ENCODE assay signal across 2 cellular contexts in the genomic region with DNA sequence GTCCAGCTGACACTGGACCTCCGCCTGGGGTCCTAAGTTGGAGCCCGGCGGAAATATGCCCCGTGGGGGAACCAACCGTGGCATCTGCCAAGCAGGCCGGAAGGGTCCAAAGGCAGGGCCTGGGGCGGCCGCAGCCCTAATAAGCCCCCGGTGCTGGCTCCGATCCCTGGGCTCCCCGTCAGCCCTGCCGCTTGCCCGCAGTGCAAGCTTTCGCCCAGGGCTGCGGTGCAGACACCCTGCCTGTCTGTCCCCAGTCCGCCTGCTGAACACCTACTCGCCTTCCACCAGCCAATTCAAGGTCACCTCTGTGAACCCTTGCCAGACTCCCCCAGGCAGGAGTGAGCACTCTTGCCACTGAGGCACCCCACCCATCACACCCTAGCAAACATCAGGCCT.
TF ChIP-seq lines count a peak whose summit lies in the region.

No MANE protein-coding gene starts in this region.

TF ChIP-seq in SK-N-SH, 30 proteins besides CTCF, POLR2A, EP300 and RAD21 (continued from another document):
- TF ChIP-seq REST (IDR thresholded peaks at IDR 0.05; ENCODE audit: low read depth, low read length) (no peak), RCOR1 (IDR thresholded peaks at IDR 0.05; ENCODE audit: low read length) (no peak), FOXJ3 (CRISPR knock-in tag; IDR thresholded peaks at IDR 0.05) (no peak), POLR2AphosphoS5 (IDR thresholded peaks at IDR 0.05; ENCODE audit: low read depth, low read length) (no peak), MAX (IDR thresholded peaks at IDR 0.05; ENCODE audit: low read depth) (no peak), NRF1 (IDR thresholded peaks at IDR 0.05; ENCODE audit: low read depth, low read length) (no peak), MEF2A (IDR thresholded peaks at IDR 0.05; ENCODE audit: borderline replicate concordance, low read depth) (no peak), FOSL2 (IDR thresholded peaks at IDR 0.05; ENCODE audit: borderline replicate concordance, low read depth) (no peak), ELF1 (IDR thresholded peaks at IDR 0.05) (no peak), ZBTB33 (IDR thresholded peaks at IDR 0.05; ENCODE audit: borderline replicate concordance, low read depth) (no peak), PBX3 (IDR thresholded peaks at IDR 0.05) (no peak), NFIC (IDR thresholded peaks at IDR 0.05; ENCODE audit: borderline replicate concordance) (no peak), MXI1 (IDR thresholded peaks at IDR 0.05; ENCODE audit: low read depth, low read length) (no peak), YY1 (IDR thresholded peaks at IDR 0.05; ENCODE audit: low read depth) (no peak), GATA2 (CRISPR knock-in tag; IDR thresholded peaks at IDR 0.05) (no peak), CHD2 (IDR thresholded peaks at IDR 0.05; ENCODE audit: low read length, partially characterized antibody) (no peak)
TF ChIP-seq in SK-N-SH: peak in this region for 0.

TF ChIP-seq in liver, 16 proteins besides CTCF, POLR2A, EP300 and RAD21 (continued from another document):
- TF ChIP-seq REST (IDR thresholded peaks at IDR 0.05): no peak
- TF ChIP-seq RXRA (IDR thresholded peaks at IDR 0.05): no peak
- no peak for TF ChIP-seq ATF3 (IDR thresholded peaks at IDR 0.05)
- no peak for TF ChIP-seq FOXA1 (IDR thresholded peaks at IDR 0.05)
- no peak for TF ChIP-seq HNF4G (IDR thresholded peaks at IDR 0.05)
- no peak for TF ChIP-seq ZBTB33 (IDR thresholded peaks at IDR 0.05)
- no peak for TF ChIP-seq YY1 (IDR thresholded peaks at IDR 0.05)
- no peak for TF ChIP-seq SP1 (IDR thresholded peaks at IDR 0.05)
- no peak for TF ChIP-seq MAX (IDR thresholded peaks at IDR 0.05)
- no peak for TF ChIP-seq JUND (IDR thresholded peaks at IDR 0.05)
- TF ChIP-seq HNF4A (conservative IDR thresholded peaks at IDR 0.05): no peak
- TF ChIP-seq GABPA (IDR thresholded peaks at IDR 0.05 in 1 of 2, conservative IDR thresholded peaks at IDR 0.05 in 1 of 2): no peak
- no peak for TF ChIP-seq TAF1 (conservative IDR thresholded peaks at IDR 0.05)
